In the genomic region with DNA sequence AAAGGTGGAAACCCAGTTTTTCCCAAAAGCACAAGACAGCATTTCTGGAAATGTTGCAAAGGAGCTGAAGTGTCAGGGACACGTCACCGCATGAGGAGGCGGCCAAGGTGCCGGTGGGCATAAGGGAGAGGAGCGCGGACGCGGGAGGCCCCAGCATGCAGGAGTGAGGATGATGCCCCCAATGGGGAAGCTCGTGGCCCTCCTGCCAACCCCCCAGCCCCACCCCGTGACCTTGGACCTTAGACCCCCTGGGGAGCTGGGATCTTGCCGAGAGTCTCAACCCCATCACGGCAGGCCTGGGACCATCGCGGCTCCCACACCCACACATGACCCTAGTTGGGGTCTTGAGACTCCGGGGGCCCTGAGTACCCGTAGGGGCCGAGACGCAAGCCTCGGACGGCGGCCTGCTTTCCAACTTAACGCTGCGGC, we compare ENCODE assay signal across 20 cellular contexts.
A peak's percentile ranks its signal among the peaks of the same experiment; 100 is the strongest.
DNase-seq lines count a peak whose midpoint lies in the region; ATAC-seq, FAIRE-seq and TF ChIP-seq lines count a peak whose summit lies in the region.
"Had no signal": no experiment of that assay in that cellular context is flagged by ENCODE, and none has a peak within 500 bp of the region (broad histone marks: within the 10 kb centered on the region; RNA-seq: fewer than 3 reads in every experiment).

No MANE protein-coding gene starts in this region.

- TF ChIP-seq CTCF in H9 (conservative IDR thresholded peaks at IDR 0.05) (no peak), kidney (IDR thresholded peaks at IDR 0.05; ENCODE audit: borderline replicate concordance, extremely low read depth, insufficient read depth) (no peak), sigmoid colon (IDR thresholded peaks at IDR 0.05) (no peak), lower lobe of right lung (IDR thresholded peaks at IDR 0.05) (no peak)

- no peak overlapping the region for H2BK12ac ChIP-seq in H9 (ENCODE audit: insufficient read length, low read depth, low read length)

- no peak overlapping the region for H2BK5ac ChIP-seq in H9 (ENCODE audit: insufficient read length, low read length)

- H4K20me1 ChIP-seq in H9 (ENCODE audit: control insufficient read depth, insufficient read depth, insufficient read length), result no peaks in the 10 kb centered on the region
- H4K20me1 ChIP-seq: BLaER1 had no signal

- WGBS in H9 (ENCODE audit: extremely low coverage, insufficient read length, low lambda C conversion rate), result no CpG with 5 or more reads among the region's 23 CpGs
- 96 to 97% methylated on average over 23 of the region's 23 CpGs for WGBS in sigmoid colon, 2 donors

- no peaks in the 10 kb centered on the region for H3K79me2 ChIP-seq in H9 (ENCODE audit: insufficient read depth, low read length)

- no peak overlapping the region for H3K14ac ChIP-seq in H9 (ENCODE audit: insufficient read depth, low read length)

- H3K36me3 ChIP-seq in kidney (ENCODE audit: control insufficient read depth in 1 of 2, insufficient read depth in 2 of 2, low read length in 2 of 2) (no peaks in the 10 kb centered on the region), sigmoid colon (no peaks in the 10 kb centered on the region), lower lobe of right lung (no peaks in the 10 kb centered on the region)
- H3K36me3 ChIP-seq: MG63 had no signal

- no peaks in the 10 kb centered on the region for H3K79me1 ChIP-seq in H9 (ENCODE audit: insufficient read depth, low read depth, low read length, poor library complexity, severe bottlenecking)

- TF ChIP-seq EP300 in sigmoid colon (IDR thresholded peaks at IDR 0.05), result no peak

- H3K4me3 ChIP-seq in kidney (ENCODE audit: low read length in 2 of 2) (no peak overlapping the region), sigmoid colon (no peak overlapping the region), lower lobe of right lung (no peak overlapping the region)
- H3K4me3 ChIP-seq: BLaER1, MG63 had no signal

- H4K8ac ChIP-seq in H9 (replicated peaks; ENCODE audit: insufficient read length, low read depth, low read length), result no peak overlapping the region

- H3K9me3 Mint-ChIP-seq in H9, result peaks cover 15 to 23% of the 10 kb centered on the region in 2 experiments

- H2BK120ac ChIP-seq in H9 (ENCODE audit: low read depth, low read length, poor library complexity, severe bottlenecking), result no peak overlapping the region

- intact Hi-C loops in kidney (cut with DNase I), result no loop called here
- intact Hi-C loops in sigmoid colon (cut with DNase I), result no loop called here
- intact Hi-C loops in lower lobe of right lung (cut with DNase I), result no loop called here

- no peak for TF ChIP-seq POLR2A in sigmoid colon (IDR thresholded peaks at IDR 0.05)

- no peak for FAIRE-seq in kidney (lab: Jason Lieb, UNC)
- FAIRE-seq: A204.1 had no signal

- H3K4me1 ChIP-seq in H9 (ENCODE audit: insufficient read depth, low read length) (no peaks in the 10 kb centered on the region), kidney (ENCODE audit: control insufficient read depth in 1 of 2, insufficient read depth in 1 of 2, low read depth in 1 of 2, low read length in 2 of 2) (peaks cover 0 to 4% of the 10 kb centered on the region in 2 donors), sigmoid colon (peaks cover 0 to 11% (median 6%) of the 10 kb centered on the region in 4 donors), lower lobe of right lung (peaks cover 11% of the 10 kb centered on the region)

- no peaks in the 10 kb centered on the region for H3K27me3 Mint-ChIP-seq in H9 (ENCODE audit: low read depth)

- no peak overlapping the region for H4K91ac ChIP-seq in H9 (ENCODE audit: insufficient read length, low read depth, low read length)

- H2BK20ac ChIP-seq in H9 (ENCODE audit: low read depth, low read length, poor library complexity, severe bottlenecking), result no peak overlapping the region

- H3K27ac Mint-ChIP-seq in H9, result no peak overlapping the region; a peak in 1 of 7 replicates

- no peak overlapping the region for H3K4ac ChIP-seq in H9 (ENCODE audit: low read depth, low read length)

- H3K18ac ChIP-seq in H9 (ENCODE audit: insufficient read length, low read depth, low read length), result no peak overlapping the region

- H3K23me2 ChIP-seq in H9 (ENCODE audit: insufficient read length, low read depth, low read length, poor library complexity, severe bottlenecking), result peaks cover 6% of the 10 kb centered on the region

- H2AK5ac ChIP-seq in H9 (ENCODE audit: insufficient read length, low read length), result no peak overlapping the region

- H3K23ac ChIP-seq in H9 (ENCODE audit: insufficient read length, low read depth, low read length), result no peak overlapping the region

- H3K4me3 Mint-ChIP-seq in H9, result no peak overlapping the region
- H3K4me3 Mint-ChIP-seq: CD8-positive, alpha-beta T cell had no signal

- ATAC-seq in lower lobe of right lung, result no peak
- ATAC-seq: CD8-positive, alpha-beta T cell; Panc1 had no signal

- peaks cover 5 to 9% of the 10 kb centered on the region in 2 experiments for H3K4me1 Mint-ChIP-seq in H9

- no peak overlapping the region for H3T11ph ChIP-seq in H9 (ENCODE audit: low read length)

- H3K27me3 ChIP-seq in H9 (ENCODE audit: insufficient read depth, low read length), result no peaks in the 10 kb centered on the region
- H3K27me3 ChIP-seq in sigmoid colon, result no peaks in the 10 kb centered on the region
- H3K27me3 ChIP-seq in lower lobe of right lung (ENCODE audit: low read depth), result no peaks in the 10 kb centered on the region
- H3K27me3 ChIP-seq: MG63 had no signal

- H3K27ac ChIP-seq in H9 (ENCODE audit: insufficient read length, low read depth, low read length) (no peak overlapping the region), kidney (ENCODE audit: low read depth in 2 of 2, low read length in 2 of 2) (no peak overlapping the region), sigmoid colon (no peak overlapping the region), lower lobe of right lung (no peak overlapping the region)
- H3K27ac ChIP-seq: BLaER1 had no signal

- no peak overlapping the region for H3K4me2 ChIP-seq in H9 (ENCODE audit: insufficient read depth, insufficient read length, low read length)

- H3K9me3 ChIP-seq in H9 (ENCODE audit: control insufficient read depth, low read depth, low read length) (no peaks in the 10 kb centered on the region), kidney (ENCODE audit: control insufficient read depth in 1 of 2, low read length in 2 of 2) (no peaks in the 10 kb centered on the region), sigmoid colon (no peaks in the 10 kb centered on the region), lower lobe of right lung (peaks cover 4% of the 10 kb centered on the region)

- no peak overlapping the region for H4K5ac ChIP-seq in H9 (ENCODE audit: insufficient read length, low read depth, low read length)

- no peak overlapping the region for H2BK15ac ChIP-seq in H9 (ENCODE audit: low read depth, low read length)

- H3K9ac ChIP-seq in H9 (ENCODE audit: extremely low read depth, insufficient read length, low read length) (no peak overlapping the region), kidney (ENCODE audit: low read length in 2 of 2) (no peak overlapping the region)
- H3K9ac ChIP-seq: BLaER1 had no signal

- H3K36me3 Mint-ChIP-seq in H9 (ENCODE audit: insufficient read depth in 1 of 3, low read depth in 3 of 3), result peaks cover 27 to 34% (median 28%) of the 10 kb centered on the region in 3 experiments

- peak; percentile 10 for DNase-seq in activated T-cell treated with anti-CD3 and anti-CD28 coated beads, Interleukin-2, amount 50 U/mL, for 1 hour
- DNase-seq in activated T-cell treated with anti-CD3 and anti-CD28 coated beads for 4 hours (no peak), H9 (peak; percentile 24), kidney (peak; percentile 75), sigmoid colon (peak; percentile 37), epidermal melanocyte (ENCODE audit: insufficient read length, low spot score) (no peak), ecto neural progenitor cell (ENCODE audit: low spot score) (no peak), lower lobe of right lung (no peak)
- DNase-seq: DMS79, H7, IMR-90, Karpas-422, MG63, NCI-H1092, NCI-H2081 treated with DMSO at 0.1 percent for 48 hours, NCI-H510A treated with DMSO at 0.1 percent for 48 hours had no signal

- H2AFZ ChIP-seq in H9 (ENCODE audit: low read length), result no peak overlapping the region

- no peak overlapping the region for H3K56ac ChIP-seq in H9 (ENCODE audit: insufficient read length, low read depth, low read length)

Comparison
In these comparisons a context has a peak if more than half of its experiments do, and no peak if none do; other contexts are left out.
1. DNase-seq: peak in activated T-cell treated with anti-CD3 and anti-CD28 coated beads, Interleukin-2, amount 50 U/mL, for 1 hour (single experiment), H9 (single experiment), kidney (single experiment) and sigmoid colon (single experiment); none in activated T-cell treated with anti-CD3 and anti-CD28 coated beads for 4 hours (single experiment), epidermal melanocyte (single experiment), ecto neural progenitor cell (single experiment) and lower lobe of right lung (single experiment).